Comparison of ENCODE assay signal across 20 cellular contexts in the genomic region with DNA sequence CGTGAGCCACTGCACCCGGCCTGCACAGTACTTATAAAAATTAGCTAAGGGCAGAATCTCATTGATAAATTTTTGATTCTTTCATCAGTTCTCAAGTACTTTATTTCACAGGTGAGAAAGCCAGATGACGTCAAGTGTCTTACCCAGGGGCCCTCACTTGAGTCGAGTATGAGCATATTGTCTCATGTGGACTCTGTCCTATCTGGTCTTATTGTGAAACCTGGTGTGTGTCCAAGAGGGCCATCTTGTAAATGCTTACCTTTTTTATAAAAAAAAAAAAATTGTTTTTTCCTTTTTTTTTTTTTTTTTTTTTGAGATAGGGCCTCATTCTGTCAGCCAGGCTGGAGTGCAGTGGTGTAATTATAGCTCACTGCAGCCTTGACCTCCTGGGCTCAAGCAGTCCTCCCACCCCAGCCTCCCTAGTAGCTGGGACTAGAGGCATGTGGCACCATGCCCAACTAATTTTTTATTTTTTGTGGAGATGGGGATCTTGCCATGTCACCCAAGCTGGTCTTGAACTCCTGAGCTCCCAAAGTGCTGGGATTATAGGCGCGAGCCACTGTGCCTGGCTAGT. TPM values are rescaled to one million over a fixed set of nuclear protein-coding genes. Genes with fewer than 3 reads are reported as not detected.
DNase-seq lines count a peak whose midpoint lies in the region; ATAC-seq, FAIRE-seq and TF ChIP-seq lines count a peak whose summit lies in the region.
"Had no signal": no experiment of that assay in that cellular context is flagged by ENCODE, and none has a peak within 500 bp of the region (broad histone marks: within the 10 kb centered on the region; RNA-seq: fewer than 3 reads in every experiment).

No MANE protein-coding gene starts in this region.

- no peak overlapping the region for H2AFZ ChIP-seq in GM12878 (ENCODE audit: control insufficient read depth, low read depth, low read length)
- H2AFZ ChIP-seq: GM23338 had no signal

- H3K79me2 ChIP-seq in GM12878 (ENCODE audit: control insufficient read depth, insufficient read depth, low read length): peaks cover 73% of the 10 kb centered on the region

- H3K27ac ChIP-seq in GM12878 (ENCODE audit: control insufficient read depth, insufficient read depth) (peak overlapping the region; percentile 47; the same call in 1 of the 2 replicates), right lobe of liver (peak overlapping the region in 2 of 3 donors; percentile 31 to 57)

- no peak for TF ChIP-seq POLR2A in GM12878 (IDR thresholded peaks at IDR 0.05; ENCODE audit: low read depth, low read length)
- TF ChIP-seq POLR2A in right lobe of liver (IDR thresholded peaks at IDR 0.05): no peak

- CTCF ChIA-PET in GM12878 (lab: Yijun Ruan, JAX): interaction anchor here (0.9 to 5.2 kb wide), 3 partner anchors 43 to 72 kb away, joined by 3 to 26 read pairs (median 8); no protein-coding TSS in a partner anchor

- H3K4me3 ChIP-seq in GM12878 (no peak overlapping the region), right lobe of liver (no peak overlapping the region)
- H3K4me3 ChIP-seq: GM23338, K562 had no signal

- RAD21 ChIA-PET in GM12878 (lab: Charles Lee; ENCODE audit: unreplicated experiment): interaction anchor here (0.7 to 2.8 kb wide), 9 partner anchors 9 to 145 kb away, joined by 3 to 10 read pairs (median 3); a partner anchor contains a TSS

- no peak for TF ChIP-seq RAD21 in GM12878 (IDR thresholded peaks at IDR 0.05; ENCODE audit: insufficient read depth, low read depth, low read length)

- POLR2A ChIA-PET in GM12878 (lab: Charles Lee): interaction anchor here (0.6 to 9.0 kb wide), 7 partner anchors 13 to 723 kb away, joined by 3 to 122 read pairs (median 6); a partner anchor contains a TSS

- H3K4me1 ChIP-seq in GM12878 (ENCODE audit: control insufficient read depth, insufficient read depth, low read length): peaks cover 40% of the 10 kb centered on the region
- peaks cover 0 to 67% (median 36%) of the 10 kb centered on the region in 4 donors for H3K4me1 ChIP-seq in right lobe of liver

- peak overlapping the region in 3 of 4 donors; percentile 72 to 81 (median 80) for H3K4me3 Mint-ChIP-seq in IgD-negative memory B cell
- no peak overlapping the region for H3K4me3 Mint-ChIP-seq in stimulated activated effector memory CD8-positive, alpha-beta T cell treated with anti-CD3 and anti-CD28 coated beads, Interleukin-12 subunit alpha, Interleukin-12 subunit beta, amount 100 ng/mL, for 72 hours
- H3K4me3 Mint-ChIP-seq: CD4-positive, alpha-beta T cell; GM23338 had no signal

- H3K27me3 ChIP-seq in GM12878 (replicated peaks in 1 of 2; ENCODE audit: control insufficient read depth in 2 of 2, insufficient read depth in 2 of 2, low read length in 1 of 2): no peaks in the 10 kb centered on the region
- H3K27me3 ChIP-seq in right lobe of liver: no peaks in the 10 kb centered on the region

- intact Hi-C loops in GM12878 (cut with micrococcal nuclease; ENCODE audit: unreplicated experiment) (no loop called here), right lobe of liver (cut with DNase I) (no loop called here)

- peaks cover 0 to 1% of the 10 kb centered on the region in 2 experiments; a peak in 1 of 4 replicates for H3K36me3 ChIP-seq in GM12878 (ENCODE audit: control insufficient read depth in 2 of 2, insufficient read depth in 2 of 2, low read length in 1 of 2)
- no peaks in the 10 kb centered on the region for H3K36me3 ChIP-seq in right lobe of liver

- peaks cover 1% of the 10 kb centered on the region for H3K36me3 Mint-ChIP-seq in IgD-negative memory B cell
- H3K36me3 Mint-ChIP-seq in stimulated activated effector memory CD8-positive, alpha-beta T cell treated with anti-CD3 and anti-CD28 coated beads, Interleukin-12 subunit alpha, Interleukin-12 subunit beta, amount 100 ng/mL, for 72 hours: peaks cover 13% of the 10 kb centered on the region

- in situ Hi-C loops in GM12878 (cut with MboI): no loop called here

- H4K20me1 ChIP-seq in GM12878 (ENCODE audit: control insufficient read depth, insufficient read depth): 0 out of 2 replicates have a peak, but pooled peaks cover 3% of the 10 kb centered on the region

- no peaks in the 10 kb centered on the region for H3K27me3 Mint-ChIP-seq in IgD-negative memory B cell
- H3K27me3 Mint-ChIP-seq: CD4-positive, alpha-beta T cell had no signal

- no peak for ATAC-seq in GM12878
- ATAC-seq in right lobe of liver: peak; percentile 30 to 52 (median 43)
- no peak for ATAC-seq in stimulated activated effector memory CD8-positive, alpha-beta T cell treated with anti-CD3 and anti-CD28 coated beads, Interleukin-12 subunit alpha, Interleukin-12 subunit beta, amount 100 ng/mL, for 72 hours
- no peak for ATAC-seq in GM19467 (IDR thresholded peaks at IDR 0.05; ENCODE audit: unreplicated experiment)
- ATAC-seq in HG02840 (IDR thresholded peaks at IDR 0.05; ENCODE audit: low FRiP score, unreplicated experiment): no peak
- no peak for ATAC-seq in GM18873 (IDR thresholded peaks at IDR 0.05; ENCODE audit: low FRiP score, unreplicated experiment)
- ATAC-seq: GM23338, K562 had no signal

- no peak overlapping the region for H3K9ac ChIP-seq in GM12878 (ENCODE audit: control insufficient read depth, insufficient read depth, low read length)

- DNase-seq in GM12878 (ENCODE audit: low read depth, low spot score): no peak
- DNase-seq in right lobe of liver: no peak
- DNase-seq in stimulated activated effector memory CD8-positive, alpha-beta T cell treated with anti-CD3 and anti-CD28 coated beads, Interleukin-12 subunit alpha, Interleukin-12 subunit beta, amount 100 ng/mL, for 72 hours (ENCODE audit: low spot score in 2 of 2): no peak
- DNase-seq: Calu3; CD4-positive, alpha-beta T cell; DMS79; GDM1; NCI-H1048; NCI-H1694; NCI-H2107; NCI-H226; NCI-H526 treated with DMSO at 0.1 percent for 48 hours; NK-92 treated with Interleukin-12 subunit alpha and Interleukin-12 subunit beta, amount 100 ng/mL, for 24 hours had no signal

- no peak for TF ChIP-seq EP300 in GM12878 (IDR thresholded peaks at IDR 0.05; ENCODE audit: borderline replicate concordance in 1 of 2, control insufficient read depth in 1 of 2, low read depth in 2 of 2, low read length in 2 of 2)

- peak overlapping the region; percentile 27 to 90 (median 76) for H3K27ac Mint-ChIP-seq in IgD-negative memory B cell
- peak overlapping the region; percentile 23 for H3K27ac Mint-ChIP-seq in stimulated activated effector memory CD8-positive, alpha-beta T cell treated with anti-CD3 and anti-CD28 coated beads, Interleukin-12 subunit alpha, Interleukin-12 subunit beta, amount 100 ng/mL, for 72 hours
- H3K27ac Mint-ChIP-seq: CD4-positive, alpha-beta T cell; GM23338 had no signal

- no peaks in the 10 kb centered on the region for H3K9me3 Mint-ChIP-seq in IgD-negative memory B cell
- no peaks in the 10 kb centered on the region for H3K9me3 Mint-ChIP-seq in stimulated activated effector memory CD8-positive, alpha-beta T cell treated with anti-CD3 and anti-CD28 coated beads, Interleukin-12 subunit alpha, Interleukin-12 subunit beta, amount 100 ng/mL, for 72 hours
- H3K9me3 Mint-ChIP-seq: CD4-positive, alpha-beta T cell; GM23338 had no signal

- WGBS in GM12878 (ENCODE audit: insufficient coverage, insufficient replicate concordance, low lambda C conversion rate, missing lambda C conversion rate): 62% methylated on average over 6 of the region's 6 CpGs
- 76% methylated on average over 6 of the region's 6 CpGs for WGBS in right lobe of liver (ENCODE audit: insufficient coverage, low coverage, low lambda C conversion rate, missing lambda C conversion rate)

- FAIRE-seq in GM12878 (lab: Jason Lieb, UNC): no peak
- FAIRE-seq: HTR-8/SVneo, K562 had no signal

- SMC1A ChIA-PET in GM12878 (lab: Charles Lee; ENCODE audit: uncharacterized antibody, unreplicated experiment): interaction anchor here (0.6 to 2.3 kb wide), 10 partner anchors 11 to 605 kb away, joined by 3 to 6 read pairs (median 3); a partner anchor contains a TSS

- H3K4me2 ChIP-seq in GM12878 (ENCODE audit: control insufficient read depth, insufficient read depth): no peak overlapping the region
- H3K4me2 ChIP-seq: GM23338 had no signal

- TF ChIP-seq CTCF in GM12878 (IDR thresholded peaks at IDR 0.05 in 2 of 3, conservative IDR thresholded peaks at IDR 0.05 in 1 of 3; ENCODE audit: control insufficient read depth in 2 of 3, extremely low read depth in 1 of 3, insufficient read depth in 1 of 3, low read depth in 3 of 3, low read length in 3 of 3): no peak
- no peak for TF ChIP-seq CTCF in right lobe of liver (IDR thresholded peaks at IDR 0.05)

- peaks cover 41 to 55% (median 43%) of the 10 kb centered on the region in 3 donors for H3K4me1 Mint-ChIP-seq in IgD-negative memory B cell
- H3K4me1 Mint-ChIP-seq in stimulated activated effector memory CD8-positive, alpha-beta T cell treated with anti-CD3 and anti-CD28 coated beads, Interleukin-12 subunit alpha, Interleukin-12 subunit beta, amount 100 ng/mL, for 72 hours: peaks cover 43% of the 10 kb centered on the region

- BruUV-seq in GM12878 (replicated peaks; lab: Mats Ljungman, UMichigan): no TSS peak

- H3K9me3 ChIP-seq in GM12878 (replicated peaks; ENCODE audit: control insufficient read depth, insufficient read depth, low read length) (no peaks in the 10 kb centered on the region), right lobe of liver (no peaks in the 10 kb centered on the region)

RNA-seq across cellular contexts. Expression of a gene that starts 6.0 kb away (rescaled TPM):
- polyA plus RNA-seq in IgD-negative memory B cell: 132 TPM
- 78.7 and 86.2 TPM in 2 replicates for total RNA-seq in GM12878 (2013; cell fraction: nucleolus; rRNA removed)
- total RNA-seq in GM12878 (2014; rRNA removed): 115 and 132 TPM in 2 replicates
- 63.2 and 69.0 TPM in 2 replicates for total RNA-seq in GM12878 (2014; rRNA removed; fragmentation: Illumina TruSeq; extraction: Trizol)
- 127 and 133 TPM in 2 replicates for total RNA-seq in GM12878 (2021)
- 48.7 TPM for polyA plus RNA-seq in GM12878 (2011; ENCODE audit: low read depth)
- polyA plus RNA-seq in GM12878 (2011; rRNA removed): 16.1 and 22.4 TPM in 2 replicates
- 60.6 and 64.3 TPM in 2 replicates for polyA plus RNA-seq in GM12878 (2011; cell fraction: cytosol; rRNA removed)
- polyA plus RNA-seq in GM12878 (2011; cell fraction: nucleus; rRNA removed): 355 and 367 TPM in 2 replicates
- 71.7 and 92.0 TPM in 2 replicates for polyA plus RNA-seq in GM12878 (2012)
- polyA plus RNA-seq in GM12878 (2014; fragmentation: Illumina TruSeq; extraction: Trizol): 41.6 and 102 TPM in 2 replicates
- polyA plus RNA-seq in GM12878 (2014; fragmentation: Nextera tagmentation; extraction: Ambion mirVana): 10 to 100 TPM; 21.4 to 22.3 TPM
- polyA plus RNA-seq in GM12878 (2014; rRNA removed): 74.8 and 83.8 TPM in 2 replicates
- polyA plus RNA-seq in GM12878 (2016; fragmentation: Nextera tagmentation; extraction: Ambion mirVana): 100 to 1,000 TPM; 211 to 214 TPM
- polyA minus RNA-seq in GM12878 (2011; rRNA and poly(A)+ RNA removed): 23.3 and 35.4 TPM in 2 replicates
- polyA minus RNA-seq in GM12878 (2011; cell fraction: cytosol; rRNA and poly(A)+ RNA removed): 26.1 and 33.6 TPM in 2 replicates
- polyA minus RNA-seq in GM12878 (2011; cell fraction: nucleus; rRNA and poly(A)+ RNA removed): 42.7 and 65.6 TPM in 2 replicates
- total RNA-seq in right lobe of liver: 100 to 1,000 TPM in 2 of 6 experiments, 10 to 100 TPM in 4; 62.6 to 135 (median 66.8) TPM

RNA-seq across cellular contexts. Expression of a gene that starts 6.5 kb away (rescaled TPM):
- polyA plus RNA-seq in IgD-negative memory B cell (23.8 TPM), GM12878 (2011; rRNA removed) (96.7 and 99.4 TPM in 2 replicates), GM12878 (2014; fragmentation: Illumina TruSeq; extraction: Trizol) (91.7 and 101 TPM in 2 replicates), GM12878 (2014; fragmentation: Nextera tagmentation; extraction: Ambion mirVana) (10 to 100 TPM; 40.5 to 77.0 TPM), GM12878 (2014; rRNA removed) (97.6 and 115 TPM in 2 replicates), GM12878 (2016; fragmentation: Nextera tagmentation; extraction: Ambion mirVana) (10 to 100 TPM; 51.5 to 52.4 TPM)
- total RNA-seq in GM12878 (2013; cell fraction: nucleolus; rRNA removed): 6.6 and 7.7 TPM in 2 replicates
- total RNA-seq in GM12878 (2014; rRNA removed) (81.4 and 99.9 TPM in 2 replicates), GM12878 (2014; rRNA removed; fragmentation: Illumina TruSeq; extraction: Trizol) (85.5 and 86.8 TPM in 2 replicates), GM12878 (2021) (64.2 and 64.8 TPM in 2 replicates), right lobe of liver (10 to 100 TPM; 12.1 to 20.7 (median 14.5) TPM)
- polyA plus RNA-seq in GM12878 (2011; ENCODE audit: low read depth): 38.8 TPM
- 63.8 and 68.0 TPM in 2 replicates for polyA plus RNA-seq in GM12878 (2011; cell fraction: cytosol; rRNA removed)
- 36.7 and 44.3 TPM in 2 replicates for polyA plus RNA-seq in GM12878 (2011; cell fraction: nucleus; rRNA removed)
- 30.5 and 37.3 TPM in 2 replicates for polyA plus RNA-seq in GM12878 (2012)
- 34.6 and 35.7 TPM in 2 replicates for polyA minus RNA-seq in GM12878 (2011; rRNA and poly(A)+ RNA removed)
- polyA minus RNA-seq in GM12878 (2011; cell fraction: cytosol; rRNA and poly(A)+ RNA removed): 8.1 and 11.6 TPM in 2 replicates
- 5.0 and 11.9 TPM in 2 replicates for polyA minus RNA-seq in GM12878 (2011; cell fraction: nucleus; rRNA and poly(A)+ RNA removed)

RNA-seq across cellular contexts. Expression of a gene that starts 28.4 kb away (rescaled TPM):
- polyA plus RNA-seq in IgD-negative memory B cell: 52.2 TPM
- total RNA-seq in GM12878 (2013; cell fraction: nucleolus; rRNA removed): 15.1 and 15.4 TPM in 2 replicates
- total RNA-seq in GM12878 (2014; rRNA removed): 15.9 and 18.2 TPM in 2 replicates
- 10.7 and 12.2 TPM in 2 replicates for total RNA-seq in GM12878 (2014; rRNA removed; fragmentation: Illumina TruSeq; extraction: Trizol)
- total RNA-seq in GM12878 (2021): 30.6 and 32.0 TPM in 2 replicates
- polyA plus RNA-seq in GM12878 (2011; ENCODE audit: low read depth): 6.7 TPM
- 4.4 and 10.3 TPM in 2 replicates for polyA plus RNA-seq in GM12878 (2011; rRNA removed)
- 11.9 and 14.1 TPM in 2 replicates for polyA plus RNA-seq in GM12878 (2011; cell fraction: cytosol; rRNA removed)
- 10.6 and 15.2 TPM in 2 replicates for polyA plus RNA-seq in GM12878 (2011; cell fraction: nucleus; rRNA removed)
- polyA plus RNA-seq in GM12878 (2012): 13.7 and 17.0 TPM in 2 replicates
- polyA plus RNA-seq in GM12878 (2014; fragmentation: Illumina TruSeq; extraction: Trizol): 11.0 and 17.6 TPM in 2 replicates
- polyA plus RNA-seq in GM12878 (2014; fragmentation: Nextera tagmentation; extraction: Ambion mirVana): 10 to 100 TPM in 1 of 2 experiments, 1 to 10 TPM in 1; 4.5 to 11.1 TPM
- polyA plus RNA-seq in GM12878 (2014; rRNA removed): 12.7 and 16.9 TPM in 2 replicates
- 10 to 100 TPM; 19.4 to 19.6 TPM for polyA plus RNA-seq in GM12878 (2016; fragmentation: Nextera tagmentation; extraction: Ambion mirVana)
- polyA minus RNA-seq in GM12878 (2011; rRNA and poly(A)+ RNA removed): 9.7 and 11.9 TPM in 2 replicates
- polyA minus RNA-seq in GM12878 (2011; cell fraction: cytosol; rRNA and poly(A)+ RNA removed): 8.4 and 10.3 TPM in 2 replicates
- polyA minus RNA-seq in GM12878 (2011; cell fraction: nucleus; rRNA and poly(A)+ RNA removed): 3.5 and 5.8 TPM in 2 replicates
- total RNA-seq in right lobe of liver: 10 to 100 TPM; 11.6 to 33.4 (median 19.4) TPM

Comparison
In these comparisons a context has a peak if more than half of its experiments do, and no peak if none do; other contexts are left out.
1. ATAC-seq: peak in right lobe of liver (4 of 4); none in GM12878 (single experiment), stimulated activated effector memory CD8-positive, alpha-beta T cell treated with anti-CD3 and anti-CD28 coated beads, Interleukin-12 subunit alpha, Interleukin-12 subunit beta, amount 100 ng/mL, for 72 hours (single experiment), GM19467 (single experiment), HG02840 (single experiment) and GM18873 (single experiment).